Comparison of ENCODE assay signal across 14 cellular contexts in the genomic region with DNA sequence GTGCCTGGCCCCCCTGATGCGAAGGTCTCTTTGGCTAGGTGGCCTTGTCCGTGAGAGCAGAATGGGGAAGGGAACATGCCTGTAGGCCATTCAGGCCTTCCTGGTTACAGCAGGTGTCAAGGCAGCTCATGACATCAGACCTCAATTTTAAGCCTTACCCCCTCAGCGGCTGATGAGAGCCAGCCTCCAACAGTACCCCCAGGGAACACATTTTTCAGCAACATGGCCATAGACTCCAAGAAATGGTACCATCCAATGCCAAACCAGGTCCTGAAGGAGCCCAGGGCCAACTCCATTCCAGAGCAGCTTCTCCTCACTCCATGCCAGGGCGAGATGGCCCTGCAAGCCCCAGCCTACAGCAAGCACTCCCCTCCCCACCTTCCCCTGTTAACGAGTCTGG.
DNase-seq lines count a peak whose midpoint lies in the region; ATAC-seq and TF ChIP-seq lines count a peak whose summit lies in the region.
"Had no signal": no experiment of that assay in that cellular context is flagged by ENCODE, and none has a peak within 500 bp of the region (broad histone marks: within the 10 kb centered on the region; RNA-seq: fewer than 3 reads in every experiment).

No MANE protein-coding gene starts in this region.

- H3K4me1 ChIP-seq in IMR-90 (ENCODE audit: control insufficient read depth, insufficient read depth, low read length): no peaks in the 10 kb centered on the region
- no peaks in the 10 kb centered on the region for H3K4me1 ChIP-seq in spleen

- no peak overlapping the region for H2BK120ac ChIP-seq in IMR-90 (ENCODE audit: low read depth, low read length)

- peak overlapping the region; percentile 48 for H2AFZ ChIP-seq in IMR-90 (replicated peaks; ENCODE audit: low read length, poor library complexity)

- H3K27me3 ChIP-seq in IMR-90 (ENCODE audit: control insufficient read depth, insufficient read depth, low read length) (no peaks in the 10 kb centered on the region; the same call in none of the 2 replicates), spleen (replicated peaks in 1 of 7) (peaks cover 0 to 44% (median 6%) of the 10 kb centered on the region in 7 donors)
- H3K27me3 ChIP-seq: BLaER1 treated with 17β-estradiol and CSF1 and Interleukin-3, amounts not matched to agents 10 nM and 100 nM had no signal

- no peak overlapping the region for H3K14ac ChIP-seq in IMR-90 (replicated peaks; ENCODE audit: low read depth, low read length)

- H3K9me1 ChIP-seq in IMR-90 (ENCODE audit: insufficient read depth, low read length): no peaks in the 10 kb centered on the region

- no peak overlapping the region for H4K5ac ChIP-seq in IMR-90 (ENCODE audit: low read depth, low read length)

- BruUV-seq in IMR-90 (replicated peaks; lab: Mats Ljungman, UMichigan): no TSS peak

- no peaks in the 10 kb centered on the region for H3K79me1 ChIP-seq in IMR-90 (ENCODE audit: low read depth in 1 of 2, low read length in 2 of 2)

- no peak overlapping the region for H3K23ac ChIP-seq in IMR-90 (ENCODE audit: low read depth, low read length)

- H3K9me3 ChIP-seq in IMR-90 (ENCODE audit: control insufficient read depth, insufficient read depth, low read length): no peaks in the 10 kb centered on the region
- no peaks in the 10 kb centered on the region for H3K9me3 ChIP-seq in spleen
- H3K9me3 ChIP-seq: BLaER1 treated with 17β-estradiol and CSF1 and Interleukin-3, amounts not matched to agents 10 nM and 100 nM had no signal

- no peak overlapping the region for H4K8ac ChIP-seq in IMR-90 (ENCODE audit: low read depth in 2 of 2, low read length in 2 of 2)

- no peak overlapping the region for H3K4me3 ChIP-seq in IMR-90 (ENCODE audit: insufficient read depth, low read depth, low read length)
- no peak overlapping the region for H3K4me3 ChIP-seq in spleen
- H3K4me3 ChIP-seq: BLaER1 treated with 17β-estradiol and CSF1 and Interleukin-3, amounts not matched to agents 10 nM and 100 nM had no signal

- ATAC-seq in IMR-90 (ENCODE audit: low read depth): no peak
- ATAC-seq: CD8-positive, alpha-beta T cell had no signal

- no peak overlapping the region for H2BK20ac ChIP-seq in IMR-90 (ENCODE audit: low read depth, low read length)

- no peak overlapping the region for H3K4ac ChIP-seq in IMR-90 (ENCODE audit: low read depth, low read length)

- no peak overlapping the region for H3K4me3 Mint-ChIP-seq in HFFc6
- H3K4me3 Mint-ChIP-seq: B cell; CD8-positive, alpha-beta T cell; H9 had no signal

- dilution Hi-C loops in IMR-90 (cut with HindIII; ENCODE audit: low sequenced_read_pairs, unreplicated experiment): no loop called here

- in situ Hi-C loops in IMR-90 (cut with MboI; ENCODE audit: low sequenced_read_pairs): no loop called here

- H3K4me2 ChIP-seq in IMR-90 (ENCODE audit: low read depth, low read length): no peak overlapping the region
- H3K4me2 ChIP-seq: BLaER1 treated with 17β-estradiol and CSF1 and Interleukin-3, amounts not matched to agents 10 nM and 100 nM had no signal

- H3K27ac ChIP-seq in IMR-90 (ENCODE audit: insufficient read depth, low read length): no peak overlapping the region
- H3K27ac ChIP-seq in spleen: no peak overlapping the region
- H3K27ac ChIP-seq: BLaER1 treated with 17β-estradiol and CSF1 and Interleukin-3, amounts not matched to agents 10 nM and 100 nM had no signal

- H2BK15ac ChIP-seq in IMR-90 (ENCODE audit: low read depth, low read length): no peak overlapping the region

- peaks cover 6% of the 10 kb centered on the region for H3K9me3 Mint-ChIP-seq in HFFc6
- H3K9me3 Mint-ChIP-seq: CD8-positive, alpha-beta T cell; H9 had no signal

- no peak overlapping the region for H3K18ac ChIP-seq in IMR-90 (ENCODE audit: low read depth, low read length)

- no peak overlapping the region for H3K9ac ChIP-seq in IMR-90 (ENCODE audit: low read depth, low read length)
- H3K9ac ChIP-seq: BLaER1 treated with 17β-estradiol and CSF1 and Interleukin-3, amounts not matched to agents 10 nM and 100 nM had no signal

- TF ChIP-seq CTCF in IMR-90 (conservative IDR thresholded peaks at IDR 0.05; ENCODE audit: low read depth, low read length) (no peak), spleen (IDR thresholded peaks at IDR 0.05 in 8 of 11, conservative IDR thresholded peaks at IDR 0.05 in 3 of 11) (no peak), HFFc6 (IDR thresholded peaks at IDR 0.05) (no peak)

- H3K4me1 Mint-ChIP-seq in HFFc6 (ENCODE audit: low read depth): peaks cover 6% of the 10 kb centered on the region
- H3K4me1 Mint-ChIP-seq: B cell had no signal

- H3K27me3 Mint-ChIP-seq in HFFc6 (ENCODE audit: insufficient read depth): peaks cover 16% of the 10 kb centered on the region

- no peak overlapping the region for H3K56ac ChIP-seq in IMR-90 (ENCODE audit: extremely low read depth, insufficient read depth, low read length)

- CTCF ChIA-PET in IMR-90 (lab: Yijun Ruan, JAX): no interaction called here

- H4K20me1 ChIP-seq in IMR-90 (ENCODE audit: insufficient read depth, low read length): no peaks in the 10 kb centered on the region
- H4K20me1 ChIP-seq: BLaER1 treated with 17β-estradiol and CSF1 and Interleukin-3, amounts not matched to agents 10 nM and 100 nM had no signal

- TF ChIP-seq POLR2A in IMR-90 (IDR thresholded peaks at IDR 0.05; ENCODE audit: low read depth, low read length): no peak
- TF ChIP-seq POLR2A in spleen (IDR thresholded peaks at IDR 0.05): no peak

- DNase-seq in IMR-90 (no peak), NCI-H146 treated with DMSO at 0.1 percent for 48 hours (lab: John Stamatoyannopoulos, UW; ENCODE audit: unreplicated experiment) (peak; percentile 68), mesenteric fat pad (ENCODE audit: low spot score) (peak; percentile 51), spleen (peak; percentile 50), NCI-H82 (lab: John Stamatoyannopoulos, UW) (no peak), HFFc6 (no peak)
- DNase-seq: Calu3; CD8-positive, alpha-beta T cell; DMS 273 treated with DMSO at 0.1 percent for 48 hours; DMS53; DND-41; H9 had no signal

- intact Hi-C loops in IMR-90 (cut with micrococcal nuclease): no loop called here
- intact Hi-C loops in spleen (cut with DNase I; ENCODE audit: low total_unique reads): no loop called here

- no peak overlapping the region for H4K91ac ChIP-seq in IMR-90 (ENCODE audit: insufficient read depth, low read depth, low read length)

- H2AK9ac ChIP-seq in IMR-90 (replicated peaks; ENCODE audit: low read depth, low read length, poor library complexity): no peak overlapping the region

- TF ChIP-seq RAD21 in IMR-90 (IDR thresholded peaks at IDR 0.05; ENCODE audit: low read length): no peak

- no peaks in the 10 kb centered on the region for H3K36me3 Mint-ChIP-seq in HFFc6 (ENCODE audit: low read depth)
- H3K36me3 Mint-ChIP-seq: CD8-positive, alpha-beta T cell had no signal

- no peak overlapping the region for H3K27ac Mint-ChIP-seq in HFFc6
- H3K27ac Mint-ChIP-seq: B cell; CD8-positive, alpha-beta T cell; H9 had no signal

- no peaks in the 10 kb centered on the region for H3K36me3 ChIP-seq in IMR-90 (ENCODE audit: control insufficient read depth, insufficient read depth, low read length)
- H3K36me3 ChIP-seq in spleen: no peaks in the 10 kb centered on the region
- H3K36me3 ChIP-seq: BLaER1 treated with 17β-estradiol and CSF1 and Interleukin-3, amounts not matched to agents 10 nM and 100 nM had no signal

- no peak overlapping the region for H2AK5ac ChIP-seq in IMR-90 (ENCODE audit: low read depth, low read length)

- POLR2A ChIA-PET in IMR-90 (lab: Charles Lee; ENCODE audit: unreplicated experiment): no interaction called here

- no peak overlapping the region for H2BK5ac ChIP-seq in IMR-90 (ENCODE audit: low read depth, low read length, poor library complexity, severe bottlenecking)

- no CpG with 5 or more reads among the region's 5 CpGs for WGBS in IMR-90 (ENCODE audit: extremely low coverage in 2 of 2, insufficient read length in 1 of 2), 2 experiments
- WGBS in spleen, 5 donors: 69 to 77% (median 72%) methylated on average over 5 of the region's 5 CpGs

TF ChIP-seq in IMR-90, 13 proteins besides CTCF, POLR2A, EP300 and RAD21:
- no peak for TF ChIP-seq CEBPB (IDR thresholded peaks at IDR 0.05; ENCODE audit: low read depth, low read length)
- no peak for TF ChIP-seq RCOR1 (IDR thresholded peaks at IDR 0.05; ENCODE audit: insufficient replicate concordance, low read length)
- no peak for TF ChIP-seq MAZ (IDR thresholded peaks at IDR 0.05; ENCODE audit: borderline replicate concordance, low read depth, low read length)
- TF ChIP-seq USF2 (IDR thresholded peaks at IDR 0.05; ENCODE audit: low read depth, low read length): no peak
- no peak for TF ChIP-seq NFE2L2 (IDR thresholded peaks at IDR 0.05; ENCODE audit: low read depth, low read length)
- TF ChIP-seq MAFK (IDR thresholded peaks at IDR 0.05; ENCODE audit: low read depth, low read length): no peak
- no peak for TF ChIP-seq MXI1 (IDR thresholded peaks at IDR 0.05; ENCODE audit: borderline replicate concordance, low read depth, low read length)
- no peak for TF ChIP-seq BHLHE40 (IDR thresholded peaks at IDR 0.05; ENCODE audit: low read depth, low read length)
- TF ChIP-seq RFX5 (IDR thresholded peaks at IDR 0.05; ENCODE audit: low read depth, low read length): no peak
- TF ChIP-seq, protein P1, sequence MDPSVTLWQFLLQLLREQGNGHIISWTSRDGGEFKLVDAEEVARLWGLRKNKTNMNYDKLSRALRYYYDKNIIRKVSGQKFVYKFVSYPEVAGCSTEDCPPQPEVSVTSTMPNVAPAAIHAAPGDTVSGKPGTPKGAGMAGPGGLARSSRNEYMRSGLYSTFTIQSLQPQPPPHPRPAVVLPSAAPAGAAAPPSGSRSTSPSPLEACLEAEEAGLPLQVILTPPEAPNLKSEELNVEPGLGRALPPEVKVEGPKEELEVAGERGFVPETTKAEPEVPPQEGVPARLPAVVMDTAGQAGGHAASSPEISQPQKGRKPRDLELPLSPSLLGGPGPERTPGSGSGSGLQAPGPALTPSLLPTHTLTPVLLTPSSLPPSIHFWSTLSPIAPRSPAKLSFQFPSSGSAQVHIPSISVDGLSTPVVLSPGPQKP (IDR thresholded peaks at IDR 0.05; ENCODE audit: borderline replicate concordance, low read depth, low read length): no peak
- TF ChIP-seq CHD1 (IDR thresholded peaks at IDR 0.05; ENCODE audit: low read depth, low read length): no peak
- no peak for TF ChIP-seq SMC3 (IDR thresholded peaks at IDR 0.05; ENCODE audit: low read depth, low read length)
- no peak for TF ChIP-seq FOS (IDR thresholded peaks at IDR 0.05; ENCODE audit: low read depth, low read length)

Comparison
In these comparisons a context has a peak if more than half of its experiments do, and no peak if none do; other contexts are left out.
1. DNase-seq: peak in NCI-H146 treated with DMSO at 0.1 percent for 48 hours (single experiment), mesenteric fat pad (single experiment) and spleen (single experiment); none in IMR-90 (single experiment), NCI-H82 (single experiment) and HFFc6 (single experiment).